2 cellular contexts compared by ENCODE assay signal in genomic region chr17:57894848-57895247, GRCh38.
TF ChIP-seq lines count a peak whose summit lies in the region.

No MANE protein-coding gene starts in this region.

TF ChIP-seq in HCT116, 20 proteins besides CTCF, POLR2A, EP300 and RAD21:
- TF ChIP-seq SIN3A (IDR thresholded peaks at IDR 0.05; ENCODE audit: low read depth) (no peak), FOSL1 (IDR thresholded peaks at IDR 0.05; ENCODE audit: low read depth) (no peak), MAX (IDR thresholded peaks at IDR 0.05) (no peak), SP1 (IDR thresholded peaks at IDR 0.05; ENCODE audit: low read depth) (no peak), CBX3 (IDR thresholded peaks at IDR 0.05; ENCODE audit: low read depth) (no peak)

TF ChIP-seq in GM12878, 131 proteins besides CTCF, POLR2A, EP300 and RAD21:
- TF ChIP-seq, protein P1, sequence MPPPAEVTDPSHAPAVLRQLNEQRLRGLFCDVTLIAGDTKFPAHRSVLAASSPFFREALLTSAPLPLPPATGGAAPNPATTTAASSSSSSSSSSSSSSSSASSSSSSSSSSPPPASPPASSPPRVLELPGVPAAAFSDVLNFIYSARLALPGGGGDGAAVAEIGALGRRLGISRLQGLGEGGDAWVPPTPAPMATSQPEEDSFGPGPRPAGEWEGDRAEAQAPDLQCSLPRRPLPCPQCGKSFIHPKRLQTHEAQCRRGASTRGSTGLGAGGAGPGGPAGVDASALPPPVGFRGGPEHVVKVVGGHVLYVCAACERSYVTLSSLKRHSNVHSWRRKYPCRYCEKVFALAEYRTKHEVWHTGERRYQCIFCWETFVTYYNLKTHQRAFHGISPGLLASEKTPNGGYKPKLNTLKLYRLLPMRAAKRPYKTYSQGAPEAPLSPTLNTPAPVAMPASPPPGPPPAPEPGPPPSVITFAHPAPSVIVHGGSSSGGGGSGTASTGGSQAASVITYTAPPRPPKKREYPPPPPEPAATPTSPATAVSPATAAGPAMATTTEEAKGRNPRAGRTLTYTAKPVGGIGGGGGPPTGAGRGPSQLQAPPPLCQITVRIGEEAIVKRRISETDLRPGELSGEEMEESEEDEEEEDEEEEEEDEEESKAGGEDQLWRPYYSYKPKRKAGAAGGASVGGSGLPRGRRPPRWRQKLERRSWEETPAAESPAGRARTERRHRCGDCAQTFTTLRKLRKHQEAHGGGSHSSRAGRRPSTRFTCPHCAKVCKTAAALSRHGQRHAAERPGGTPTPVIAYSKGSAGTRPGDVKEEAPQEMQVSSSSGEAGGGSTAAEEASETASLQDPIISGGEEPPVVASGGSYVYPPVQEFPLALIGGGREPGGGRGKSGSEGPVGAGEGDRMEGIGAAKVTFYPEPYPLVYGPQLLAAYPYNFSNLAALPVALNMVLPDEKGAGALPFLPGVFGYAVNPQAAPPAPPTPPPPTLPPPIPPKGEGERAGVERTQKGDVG (CRISPR knock-in tag; IDR thresholded peaks at IDR 0.05) = no peak
- TF ChIP-seq STAT3 (IDR thresholded peaks at IDR 0.05; ENCODE audit: low read depth, low read length) (no peak), EZH2 (IDR thresholded peaks at IDR 0.05; ENCODE audit: borderline replicate concordance, control insufficient read depth, low read depth, low read length) (no peak), SIN3A (IDR thresholded peaks at IDR 0.05; ENCODE audit: low read depth, low read length) (no peak), FOS (IDR thresholded peaks at IDR 0.05; ENCODE audit: borderline replicate concordance, extremely low read depth, insufficient read length) (no peak), MTA2 (IDR thresholded peaks at IDR 0.05; ENCODE audit: low read depth) (0 out of 2 replicates have a peak, but pooled peaks have one; percentile 18), KLF5 (IDR thresholded peaks at IDR 0.05; ENCODE audit: partially characterized antibody) (no peak), IRF4 (IDR thresholded peaks at IDR 0.05; ENCODE audit: low read depth, low read length) (peak; percentile 63; the same call in 1 of the 2 replicates), BCL11A (IDR thresholded peaks at IDR 0.05; ENCODE audit: low read depth, low read length) (0 out of 2 replicates have a peak, but pooled peaks have one; percentile 30), CBX5 (IDR thresholded peaks at IDR 0.05; ENCODE audit: low read depth) (no peak), ATF3 (IDR thresholded peaks at IDR 0.05; ENCODE audit: borderline replicate concordance, extremely low read depth, low read depth, low read length) (no peak), PAX8 (IDR thresholded peaks at IDR 0.05) (no peak), TARDBP (IDR thresholded peaks at IDR 0.05; ENCODE audit: borderline replicate concordance) (no peak), MEF2A (IDR thresholded peaks at IDR 0.05; ENCODE audit: insufficient read depth, low read depth, low read length) (no peak), BRCA1 (IDR thresholded peaks at IDR 0.05; ENCODE audit: low read depth, low read length) (no peak), STAT1 (conservative IDR thresholded peaks at IDR 0.05) (no peak), CHD2 (IDR thresholded peaks at IDR 0.05; ENCODE audit: borderline replicate concordance, low read depth, low read length) (no peak), ESRRA (IDR thresholded peaks at IDR 0.05; ENCODE audit: low read length) (no peak), SPI1 (IDR thresholded peaks at IDR 0.05; ENCODE audit: borderline replicate concordance, insufficient read depth, low read depth, low read length) (no peak), ZNF217 (IDR thresholded peaks at IDR 0.05) (no peak), RUNX3 (IDR thresholded peaks at IDR 0.05; ENCODE audit: low read length) (peak; percentile 37; the same call in 1 of the 2 replicates), JUNB (IDR thresholded peaks at IDR 0.05) (peak; percentile 69), ZNF24 (IDR thresholded peaks at IDR 0.05) (no peak), RFX5 (IDR thresholded peaks at IDR 0.05; ENCODE audit: low read depth, low read length) (no peak), TCF12 (IDR thresholded peaks at IDR 0.05; ENCODE audit: low read depth, low read length) (no peak), HDAC2 (IDR thresholded peaks at IDR 0.05) (no peak), SP1 (IDR thresholded peaks at IDR 0.05; ENCODE audit: low read depth, low read length) (no peak), SMC3 (IDR thresholded peaks at IDR 0.05; ENCODE audit: borderline replicate concordance, low read length) (no peak), ETV6 (conservative IDR thresholded peaks at IDR 0.05 in 1 of 2, IDR thresholded peaks at IDR 0.05 in 1 of 2; ENCODE audit: borderline replicate concordance in 1 of 2, low read depth in 1 of 2) (no peak), NFXL1 (IDR thresholded peaks at IDR 0.05; ENCODE audit: borderline replicate concordance) (no peak), TCF7 (IDR thresholded peaks at IDR 0.05; ENCODE audit: borderline replicate concordance) (no peak), ZBTB33 (IDR thresholded peaks at IDR 0.05) (no peak), BMI1 (IDR thresholded peaks at IDR 0.05; ENCODE audit: borderline replicate concordance) (no peak), TCF3 (IDR thresholded peaks at IDR 0.05; ENCODE audit: borderline replicate concordance, insufficient read depth, low read depth, low read length) (no peak), EED (IDR thresholded peaks at IDR 0.05; ENCODE audit: low read depth) (no peak)
- TF ChIP-seq, protein P2, sequence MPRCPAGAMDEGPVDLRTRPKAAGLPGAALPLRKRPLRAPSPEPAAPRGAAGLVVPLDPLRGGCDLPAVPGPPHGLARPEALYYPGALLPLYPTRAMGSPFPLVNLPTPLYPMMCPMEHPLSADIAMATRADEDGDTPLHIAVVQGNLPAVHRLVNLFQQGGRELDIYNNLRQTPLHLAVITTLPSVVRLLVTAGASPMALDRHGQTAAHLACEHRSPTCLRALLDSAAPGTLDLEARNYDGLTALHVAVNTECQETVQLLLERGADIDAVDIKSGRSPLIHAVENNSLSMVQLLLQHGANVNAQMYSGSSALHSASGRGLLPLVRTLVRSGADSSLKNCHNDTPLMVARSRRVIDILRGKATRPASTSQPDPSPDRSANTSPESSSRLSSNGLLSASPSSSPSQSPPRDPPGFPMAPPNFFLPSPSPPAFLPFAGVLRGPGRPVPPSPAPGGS (IDR thresholded peaks at IDR 0.05; ENCODE audit: borderline replicate concordance, insufficient read depth, low read depth, low read length, poor library complexity, severe bottlenecking) = no peak
- TF ChIP-seq, protein P3, sequence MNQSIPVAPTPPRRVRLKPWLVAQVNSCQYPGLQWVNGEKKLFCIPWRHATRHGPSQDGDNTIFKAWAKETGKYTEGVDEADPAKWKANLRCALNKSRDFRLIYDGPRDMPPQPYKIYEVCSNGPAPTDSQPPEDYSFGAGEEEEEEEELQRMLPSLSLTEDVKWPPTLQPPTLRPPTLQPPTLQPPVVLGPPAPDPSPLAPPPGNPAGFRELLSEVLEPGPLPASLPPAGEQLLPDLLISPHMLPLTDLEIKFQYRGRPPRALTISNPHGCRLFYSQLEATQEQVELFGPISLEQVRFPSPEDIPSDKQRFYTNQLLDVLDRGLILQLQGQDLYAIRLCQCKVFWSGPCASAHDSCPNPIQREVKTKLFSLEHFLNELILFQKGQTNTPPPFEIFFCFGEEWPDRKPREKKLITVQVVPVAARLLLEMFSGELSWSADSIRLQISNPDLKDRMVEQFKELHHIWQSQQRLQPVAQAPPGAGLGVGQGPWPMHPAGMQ (IDR thresholded peaks at IDR 0.05; ENCODE audit: borderline replicate concordance) = no peak
- TF ChIP-seq, protein P4, sequence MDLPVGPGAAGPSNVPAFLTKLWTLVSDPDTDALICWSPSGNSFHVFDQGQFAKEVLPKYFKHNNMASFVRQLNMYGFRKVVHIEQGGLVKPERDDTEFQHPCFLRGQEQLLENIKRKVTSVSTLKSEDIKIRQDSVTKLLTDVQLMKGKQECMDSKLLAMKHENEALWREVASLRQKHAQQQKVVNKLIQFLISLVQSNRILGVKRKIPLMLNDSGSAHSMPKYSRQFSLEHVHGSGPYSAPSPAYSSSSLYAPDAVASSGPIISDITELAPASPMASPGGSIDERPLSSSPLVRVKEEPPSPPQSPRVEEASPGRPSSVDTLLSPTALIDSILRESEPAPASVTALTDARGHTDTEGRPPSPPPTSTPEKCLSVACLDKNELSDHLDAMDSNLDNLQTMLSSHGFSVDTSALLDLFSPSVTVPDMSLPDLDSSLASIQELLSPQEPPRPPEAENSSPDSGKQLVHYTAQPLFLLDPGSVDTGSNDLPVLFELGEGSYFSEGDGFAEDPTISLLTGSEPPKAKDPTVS (IDR thresholded peaks at IDR 0.05; ENCODE audit: low read depth, low read length) = no peak
